In the genomic region with DNA sequence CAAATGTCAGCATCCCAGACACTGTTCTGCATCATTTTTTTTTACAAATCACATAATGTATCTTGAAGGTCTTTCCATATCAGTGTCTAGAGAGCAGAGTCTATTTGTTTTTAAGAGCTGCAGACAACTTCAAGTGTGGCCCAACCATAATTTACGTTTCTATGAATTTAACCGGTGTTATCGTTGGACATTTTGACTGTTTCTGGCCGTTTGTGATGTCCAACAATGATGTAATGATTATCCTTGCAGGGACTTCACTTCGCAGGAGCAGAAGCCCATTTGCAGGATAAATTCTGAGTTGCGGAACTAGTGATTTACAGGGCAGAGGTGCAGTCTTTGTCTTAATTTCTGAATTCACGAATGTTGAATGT, we compare ENCODE assay signal across 2 cellular contexts.
A peak's percentile ranks its signal among the peaks of the same experiment; 100 is the strongest.
TF ChIP-seq lines count a peak whose summit lies in the region.

No MANE protein-coding gene starts in this region.

TF ChIP-seq in HEK293, 187 proteins besides CTCF, POLR2A, EP300 and RAD21:
- peak; percentile 63; the same call in 1 of the 2 replicates for TF ChIP-seq PRDM4 (tag by site-specific recombination; IDR thresholded peaks at IDR 0.05)
- no peak for TF ChIP-seq ZNF426 (tag by site-specific recombination; IDR thresholded peaks at IDR 0.05)
- no peak for TF ChIP-seq TCF7L2 (IDR thresholded peaks at IDR 0.05; ENCODE audit: borderline replicate concordance, low read depth, low read length)
- TF ChIP-seq ATF2 (tag by site-specific recombination; IDR thresholded peaks at IDR 0.05; ENCODE audit: low read depth), result peak; percentile 77; the same call in 1 of the 2 replicates

TF ChIP-seq in GM12878, 131 proteins besides CTCF, POLR2A, EP300 and RAD21:
- TF ChIP-seq, protein P1, sequence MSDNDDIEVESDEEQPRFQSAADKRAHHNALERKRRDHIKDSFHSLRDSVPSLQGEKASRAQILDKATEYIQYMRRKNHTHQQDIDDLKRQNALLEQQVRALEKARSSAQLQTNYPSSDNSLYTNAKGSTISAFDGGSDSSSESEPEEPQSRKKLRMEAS (IDR thresholded peaks at IDR 0.05; ENCODE audit: low read depth, low read length), result no peak
- TF ChIP-seq ATF7 (IDR thresholded peaks at IDR 0.05; ENCODE audit: low read depth), result 0 out of 2 replicates have a peak, but pooled peaks have one; percentile 47
